ENCODE assay signal across 8 cellular contexts in the genomic region with DNA sequence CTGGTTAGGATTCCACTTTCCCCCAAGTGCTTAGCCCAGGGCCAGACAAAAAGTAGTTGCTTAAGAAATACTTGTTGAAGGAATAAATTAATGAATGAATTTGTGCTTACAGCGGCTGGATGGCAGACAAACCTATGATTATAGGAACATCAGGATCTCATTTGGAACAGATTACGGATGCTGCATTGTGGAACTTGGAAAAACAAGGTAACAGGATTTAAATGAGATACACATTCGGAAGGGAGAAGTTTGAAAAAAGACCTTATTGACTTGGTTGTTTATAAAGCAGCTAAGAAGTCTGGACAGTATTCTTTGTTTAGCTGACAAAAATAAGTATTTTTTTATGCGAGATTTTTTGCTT. TPM values are rescaled to one million over a fixed set of nuclear protein-coding genes. Genes with fewer than 3 reads are reported as not detected.
DNase-seq lines count a peak whose midpoint lies in the region; ATAC-seq and TF ChIP-seq lines count a peak whose summit lies in the region.

No MANE protein-coding gene starts in this region.

- H3K36me3 ChIP-seq in WERI-Rb-1 (peaks cover 54% of the 10 kb centered on the region), skeletal muscle satellite cell (ENCODE audit: insufficient read depth, low read length) (peaks cover 32% of the 10 kb centered on the region)

- H3K4me2 ChIP-seq in H9 (ENCODE audit: insufficient read depth, insufficient read length, low read length) (peak overlapping the region; percentile 93), skeletal muscle satellite cell (ENCODE audit: low read length) (peak overlapping the region; percentile 88)

- H2AFZ ChIP-seq in H9 (ENCODE audit: low read length) = no peak overlapping the region

- H2AK5ac ChIP-seq in H9 (ENCODE audit: insufficient read length, low read length) = peak overlapping the region; percentile 16

- H3K4me1 Mint-ChIP-seq in H9 = peaks cover 16 to 25% of the 10 kb centered on the region in 2 experiments
- H3K4me1 Mint-ChIP-seq in glutamatergic neuron (ENCODE audit: low read depth, unreplicated experiment) = peaks cover 2% of the 10 kb centered on the region

- no peak overlapping the region for H3K23ac ChIP-seq in H9 (ENCODE audit: insufficient read length, low read depth, low read length)

- no peak overlapping the region for H4K91ac ChIP-seq in H9 (ENCODE audit: insufficient read length, low read depth, low read length)

- no peak overlapping the region for H2BK12ac ChIP-seq in H9 (ENCODE audit: insufficient read length, low read depth, low read length)

- peak overlapping the region; percentile 93 to 99 (median 97); a peak in 6 of 7 replicates for H3K27ac Mint-ChIP-seq in H9
- H3K27ac Mint-ChIP-seq in glutamatergic neuron (ENCODE audit: unreplicated experiment) = peak overlapping the region; percentile 95

- 0 out of 2 replicates have a peak overlapping the region, but pooled peaks have one; percentile 73 for H3K4ac ChIP-seq in H9 (ENCODE audit: low read depth, low read length)

- H2BK5ac ChIP-seq in H9 (ENCODE audit: insufficient read length, low read length) = no peak overlapping the region

- H3K4me1 ChIP-seq in H9 (ENCODE audit: insufficient read depth, low read length) (no peaks in the 10 kb centered on the region), skeletal muscle satellite cell (ENCODE audit: control insufficient read depth, insufficient read depth, low read length) (peaks cover 21% of the 10 kb centered on the region)

- no CpG with 5 or more reads among the region's 4 CpGs for WGBS in H9 (ENCODE audit: extremely low coverage, insufficient read length, low lambda C conversion rate)

- H3K79me1 ChIP-seq in H9 (ENCODE audit: insufficient read depth, low read depth, low read length, poor library complexity, severe bottlenecking) = no peaks in the 10 kb centered on the region

- H2BK15ac ChIP-seq in H9 (ENCODE audit: low read depth, low read length) = no peak overlapping the region

- peaks cover 4% of the 10 kb centered on the region; the same call in 1 of the 2 replicates for H3K79me2 ChIP-seq in H9 (ENCODE audit: insufficient read depth, low read length)

- ATAC-seq in HG02973 (IDR thresholded peaks at IDR 0.05; ENCODE audit: unreplicated experiment) = no peak

- H3K4me3 ChIP-seq in WERI-Rb-1 (ENCODE audit: low read depth, low read length) (peak overlapping the region; percentile 66), skeletal muscle satellite cell (ENCODE audit: low read length) (peak overlapping the region; percentile 88)

- H3K4me3 Mint-ChIP-seq in H9 (peak overlapping the region; percentile 91 to 92), glutamatergic neuron (ENCODE audit: unreplicated experiment) (peak overlapping the region; percentile 92)

- H3K9me3 ChIP-seq in H9 (ENCODE audit: control insufficient read depth, low read depth, low read length) (no peaks in the 10 kb centered on the region), WERI-Rb-1 (ENCODE audit: severe bottlenecking) (no peaks in the 10 kb centered on the region), skeletal muscle satellite cell (replicated peaks; ENCODE audit: low read length) (no peaks in the 10 kb centered on the region)

- peaks cover 7% of the 10 kb centered on the region for H3K23me2 ChIP-seq in H9 (ENCODE audit: insufficient read length, low read depth, low read length, poor library complexity, severe bottlenecking)

- TF ChIP-seq CTCF in H9 (conservative IDR thresholded peaks at IDR 0.05) (no peak), WERI-Rb-1 (IDR thresholded peaks at IDR 0.05; ENCODE audit: low read depth, low read length) (no peak), glutamatergic neuron (IDR thresholded peaks at IDR 0.05; ENCODE audit: partially characterized antibody, unreplicated experiment) (no peak)

- peak overlapping the region; percentile 99 for H3K18ac ChIP-seq in H9 (ENCODE audit: insufficient read length, low read depth, low read length)

- DNase-seq in H9 (no peak), WERI-Rb-1 (no peak), glutamatergic neuron (no peak), ureter (ENCODE audit: low spot score) (no peak)
- DNase-seq in stimulated activated CD4-positive, alpha-beta T cell treated with anti-CD3 and anti-CD28 coated beads, Interleukin-15, amount 100 ng/mL, for 24 hours = no peak
- DNase-seq in activated CD4-positive, alpha-beta T cell treated with anti-CD3 and anti-CD28 coated beads, Interleukin-2, amount 50 U/mL, for 4 hours = no peak

- no peak overlapping the region for H2BK20ac ChIP-seq in H9 (ENCODE audit: low read depth, low read length, poor library complexity, severe bottlenecking)

- H3K9ac ChIP-seq in H9 (ENCODE audit: extremely low read depth, insufficient read length, low read length) (peak overlapping the region; percentile 100), skeletal muscle satellite cell (ENCODE audit: low read depth, low read length) (peak overlapping the region; percentile 95)

- H3K9me3 Mint-ChIP-seq in H9 (no peaks in the 10 kb centered on the region), glutamatergic neuron (ENCODE audit: unreplicated experiment) (peaks cover 8% of the 10 kb centered on the region)

- H3K36me3 Mint-ChIP-seq in H9 (ENCODE audit: insufficient read depth in 1 of 3, low read depth in 3 of 3) = peaks cover 26 to 47% (median 38%) of the 10 kb centered on the region in 3 experiments
- H3K36me3 Mint-ChIP-seq in glutamatergic neuron (ENCODE audit: unreplicated experiment) = no peaks in the 10 kb centered on the region

- H3K27me3 Mint-ChIP-seq in H9 (ENCODE audit: low read depth) = no peaks in the 10 kb centered on the region
- peaks cover 4% of the 10 kb centered on the region for H3K27me3 Mint-ChIP-seq in glutamatergic neuron (ENCODE audit: unreplicated experiment)

- H3K56ac ChIP-seq in H9 (ENCODE audit: insufficient read length, low read depth, low read length) = peak overlapping the region; percentile 58

- H3T11ph ChIP-seq in H9 (ENCODE audit: low read length) = no peak overlapping the region

- peak overlapping the region; percentile 97; the same call in 1 of the 2 replicates for H3K14ac ChIP-seq in H9 (ENCODE audit: insufficient read depth, low read length)

- no peaks in the 10 kb centered on the region for H3K27me3 ChIP-seq in H9 (ENCODE audit: insufficient read depth, low read length)
- no peaks in the 10 kb centered on the region for H3K27me3 ChIP-seq in WERI-Rb-1 (ENCODE audit: insufficient read depth, low read depth, severe bottlenecking)
- no peaks in the 10 kb centered on the region for H3K27me3 ChIP-seq in skeletal muscle satellite cell (ENCODE audit: control insufficient read depth, insufficient read depth, low read length)

- H4K8ac ChIP-seq in H9 (replicated peaks; ENCODE audit: insufficient read length, low read depth, low read length) = no peak overlapping the region

- no peak overlapping the region for H2BK120ac ChIP-seq in H9 (ENCODE audit: low read depth, low read length, poor library complexity, severe bottlenecking)

- H3K27ac ChIP-seq in H9 (ENCODE audit: insufficient read length, low read depth, low read length) (no peak overlapping the region), WERI-Rb-1 (peak overlapping the region; percentile 92)

- no peak overlapping the region for H4K5ac ChIP-seq in H9 (ENCODE audit: insufficient read length, low read depth, low read length)

- no peaks in the 10 kb centered on the region for H4K20me1 ChIP-seq in H9 (ENCODE audit: control insufficient read depth, insufficient read depth, insufficient read length)

RNA-seq across cellular contexts. Expression of a gene that starts 0.6 kb away (rescaled TPM):
- total RNA-seq in H9 (2021) (68.6 and 69.1 TPM in 2 replicates), glutamatergic neuron (ENCODE audit: unreplicated experiment) (25.4 TPM), ureter (17.2 TPM)
- total RNA-seq in skeletal muscle satellite cell (2012; rRNA removed) = 37.4 and 38.3 TPM in 2 replicates

RNA-seq across cellular contexts. Expression of a gene that starts 22.0 kb away (rescaled TPM):
- total RNA-seq in H9 (2021) (89.0 and 89.2 TPM in 2 replicates), glutamatergic neuron (ENCODE audit: unreplicated experiment) (8.9 TPM), ureter (1.0 TPM)
- total RNA-seq in skeletal muscle satellite cell (2012; rRNA removed) = 47.9 and 56.1 TPM in 2 replicates

RNA-seq across cellular contexts. Expression of a gene that starts 36.7 kb away (rescaled TPM):
- total RNA-seq in H9 (2021) (1.0 and 1.2 TPM in 2 replicates), glutamatergic neuron (ENCODE audit: unreplicated experiment) (not detected), ureter (not detected)
- total RNA-seq in skeletal muscle satellite cell (2012; rRNA removed) = not detected in 2 replicates
